In genomic region chr3:61778095-61778494, GRCh38 we compare ENCODE assay signal across 1 cellular context.
TF ChIP-seq lines count a peak whose summit lies in the region.

No MANE protein-coding gene starts in this region.

TF ChIP-seq in GM23338, 12 proteins besides CTCF, POLR2A, EP300 and RAD21 (continued from another document):
- TF ChIP-seq ZNF462 (CRISPR knock-in tag; IDR thresholded peaks at IDR 0.05) (no peak), EZH2 (IDR thresholded peaks at IDR 0.05; ENCODE audit: low read depth, unreplicated experiment) (no peak), ZNF114 (CRISPR knock-in tag; IDR thresholded peaks at IDR 0.05) (no peak), EZH2phosphoT487 (IDR thresholded peaks at IDR 0.05; ENCODE audit: unreplicated experiment) (no peak)
